26 cellular contexts compared by ENCODE assay signal in the genomic region with DNA sequence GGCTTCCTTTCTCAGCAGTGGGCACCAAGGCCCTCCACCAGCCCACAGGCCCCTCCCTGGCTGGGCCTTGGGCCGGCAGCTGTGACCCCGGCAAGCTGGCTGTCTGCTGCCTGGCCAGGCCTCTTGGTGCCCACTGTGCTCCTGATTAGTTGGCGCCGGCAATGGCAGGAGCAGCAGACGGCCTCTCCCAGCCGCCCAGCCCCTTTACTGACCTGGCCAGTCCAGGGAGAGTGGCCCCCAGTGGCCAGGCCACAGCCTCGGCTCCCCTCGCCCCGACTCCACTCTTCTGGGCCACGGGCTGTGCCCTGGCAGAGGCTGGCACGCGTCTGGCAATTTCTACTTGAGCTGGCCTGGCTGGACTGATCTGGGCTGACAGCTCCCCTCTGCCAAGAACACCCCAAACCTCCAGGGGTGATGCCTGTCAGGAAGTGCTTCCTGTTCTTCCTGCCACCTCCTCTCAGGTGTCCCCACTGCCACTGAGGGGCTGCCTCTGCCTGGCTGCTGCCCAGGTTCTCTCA.
"Had no signal": no experiment of that assay in that cellular context is flagged by ENCODE, and none has a peak within 500 bp of the region (broad histone marks: within the 10 kb centered on the region; RNA-seq: fewer than 3 reads in every experiment).

No MANE protein-coding gene starts in this region.

- H3K4me1 ChIP-seq: body of pancreas, breast epithelium, SJCRH30 had no signal

- H3K36me3 ChIP-seq: breast epithelium, SJCRH30 had no signal

- H3K9me3 Mint-ChIP-seq: activated CD4-positive, alpha-beta T cell treated with anti-CD3 and anti-CD28 coated beads, Interleukin-2, amount 10 ng/mL, durations not matched to agents 24 days and 14 days; activated CD8-positive, alpha-beta T cell treated with anti-CD3 and anti-CD28 coated beads for 36 hours; activated naive CD8-positive, alpha-beta T cell treated with anti-CD3 and anti-CD28 coated beads, Interleukin-2, amount 10 ng/mL, durations not matched to agents 7 days and 5 days; activated T-cell treated with anti-CD3 and anti-CD28 coated beads, Interleukin-2, amount 50 U/mL, for 24 hours; T-helper 1 cell treated with Interleukin-12 subunit alpha and Interleukin-12 subunit beta and Interleukin-4 antibody, amounts not matched to agents 30 μg/mL and 1 μg/mL, for 36 hours; T-helper 2 cell treated with Interferon-gamma antibody and Interleukin-4, amounts not matched to agents 5 μg/mL and 100 μg/mL, for 36 hours had no signal

- H3K9me3 ChIP-seq: body of pancreas, SJCRH30 had no signal

- H3K27me3 ChIP-seq: body of pancreas, SJCRH30 had no signal

- H3K27ac ChIP-seq: body of pancreas, breast epithelium, SJCRH30, SK-N-MC had no signal

- H3K4me3 ChIP-seq: body of pancreas, breast epithelium, SJCRH30, SK-N-MC had no signal

- H3K36me3 Mint-ChIP-seq: activated naive CD8-positive, alpha-beta T cell treated with anti-CD3 and anti-CD28 coated beads, Interleukin-2, amount 10 ng/mL, durations not matched to agents 7 days and 5 days had no signal

- DNase-seq: activated CD4-positive, alpha-beta T cell treated with anti-CD3 and anti-CD28 coated beads, Interleukin-2, amount 10 ng/mL, durations not matched to agents 24 days and 14 days; activated CD4-positive, alpha-beta T cell treated with anti-CD3 and anti-CD28 coated beads, Interleukin-2, amount 50 U/mL, for 4 hours; activated CD8-positive, alpha-beta T cell treated with anti-CD3 and anti-CD28 coated beads for 36 hours; activated effector memory CD4-positive, alpha-beta T cell treated with Interleukin-2 at 50 U/mL for 16 hours; activated naive CD4-positive, alpha-beta T cell treated with anti-CD3 and anti-CD28 coated beads, Interleukin-2, amount 50 U/mL, for 16 hours; activated naive CD8-positive, alpha-beta T cell treated with anti-CD3 and anti-CD28 coated beads, Interleukin-2, amount 10 ng/mL, durations not matched to agents 7 days and 5 days; activated T-cell treated with anti-CD3 and anti-CD28 coated beads, Interleukin-2, amount 50 U/mL, for 24 hours; amygdala; body of pancreas; Karpas-422; KBM-7; NCI-H1105; NCI-H1436; NCI-H1694; NCI-H1930; NCI-H2171; NCI-H510A; NCI-H526; NCI-H748 treated with DMSO at 0.1 percent for 48 hours; NK-92 treated with Interleukin-12 subunit alpha and Interleukin-12 subunit beta, amount 100 ng/mL, for 24 hours; SHP77; SJCRH30 had no signal

- H3K4me3 Mint-ChIP-seq: activated CD4-positive, alpha-beta T cell treated with anti-CD3 and anti-CD28 coated beads, Interleukin-2, amount 10 ng/mL, durations not matched to agents 24 days and 14 days; activated CD8-positive, alpha-beta T cell treated with anti-CD3 and anti-CD28 coated beads for 36 hours; activated naive CD8-positive, alpha-beta T cell treated with anti-CD3 and anti-CD28 coated beads, Interleukin-2, amount 10 ng/mL, durations not matched to agents 7 days and 5 days; activated T-cell treated with anti-CD3 and anti-CD28 coated beads, Interleukin-2, amount 50 U/mL, for 24 hours; T-helper 1 cell treated with Interleukin-12 subunit alpha and Interleukin-12 subunit beta and Interleukin-4 antibody, amounts not matched to agents 30 μg/mL and 1 μg/mL, for 36 hours; T-helper 2 cell treated with Interferon-gamma antibody and Interleukin-4, amounts not matched to agents 5 μg/mL and 100 μg/mL, for 36 hours had no signal

- H3K27ac Mint-ChIP-seq: activated CD4-positive, alpha-beta T cell treated with anti-CD3 and anti-CD28 coated beads, Interleukin-2, amount 10 ng/mL, durations not matched to agents 24 days and 14 days; activated CD8-positive, alpha-beta T cell treated with anti-CD3 and anti-CD28 coated beads for 36 hours; activated naive CD8-positive, alpha-beta T cell treated with anti-CD3 and anti-CD28 coated beads, Interleukin-2, amount 10 ng/mL, durations not matched to agents 7 days and 5 days; activated T-cell treated with anti-CD3 and anti-CD28 coated beads, Interleukin-2, amount 50 U/mL, for 24 hours; T-helper 1 cell treated with Interleukin-12 subunit alpha and Interleukin-12 subunit beta and Interleukin-4 antibody, amounts not matched to agents 30 μg/mL and 1 μg/mL, for 36 hours; T-helper 2 cell treated with Interferon-gamma antibody and Interleukin-4, amounts not matched to agents 5 μg/mL and 100 μg/mL, for 36 hours had no signal

- ATAC-seq: activated CD8-positive, alpha-beta T cell treated with anti-CD3 and anti-CD28 coated beads for 36 hours; body of pancreas had no signal
